8 cellular contexts compared by ENCODE assay signal in genomic region chr16:50152807-50153647, GRCh38. TPM values are rescaled to one million over a fixed set of nuclear protein-coding genes. Genes with fewer than 3 reads are reported as not detected.
DNase-seq lines count a peak whose midpoint lies in the region; ATAC-seq and TF ChIP-seq lines count a peak whose summit lies in the region.

TENT4B (plus strand) TSS chr16:50153306; CDS start chr16:50153622, 316 bp downstream.

- peak within 1 kb of the TSS; percentile 92 to 98 (median 94) for H3K4me3 Mint-ChIP-seq in IgD-negative memory B cell

- H3K9me3 Mint-ChIP-seq in IgD-negative memory B cell = no peaks in the 10 kb centered on the region

- no peak for TF ChIP-seq CTCF in foreskin fibroblast (IDR thresholded peaks at IDR 0.05; ENCODE audit: low read depth, low read length)

- no peaks in the 10 kb centered on the region for H3K27me3 ChIP-seq in SJCRH30
- no peaks in the 10 kb centered on the region for H3K27me3 ChIP-seq in neuron (ENCODE audit: insufficient read depth, low read length)

- H3K27ac Mint-ChIP-seq in IgD-negative memory B cell = peak within 1 kb of the TSS; percentile 82 to 98 (median 90)

- peak within 1 kb of the TSS; percentile 98 for H3K4me3 ChIP-seq in SJCRH30
- H3K4me3 ChIP-seq in foreskin fibroblast (ENCODE audit: low read depth in 1 of 2, low read length in 2 of 2) = peak within 1 kb of the TSS; percentile 83 to 95
- H3K4me3 ChIP-seq in neuron (ENCODE audit: low read length) = peak within 1 kb of the TSS; percentile 95

- H3K27me3 Mint-ChIP-seq in IgD-negative memory B cell = no peaks in the 10 kb centered on the region

- peaks cover 21 to 27% (median 25%) of the 10 kb centered on the region in 3 donors for H3K4me1 Mint-ChIP-seq in IgD-negative memory B cell

- H3K9me3 ChIP-seq in SJCRH30 (replicated peaks) (no peaks in the 10 kb centered on the region), neuron (ENCODE audit: low read length) (no peaks in the 10 kb centered on the region)

- H3K36me3 ChIP-seq in SJCRH30 (no peaks in the 10 kb centered on the region), neuron (ENCODE audit: insufficient read depth, low read length) (no peaks in the 10 kb centered on the region)

- peak; percentile 73 for ATAC-seq in GM21619 (IDR thresholded peaks at IDR 0.05; ENCODE audit: unreplicated experiment)

- H3K4me1 ChIP-seq in SJCRH30 = peaks cover 16% of the 10 kb centered on the region
- peaks cover 25% of the 10 kb centered on the region for H3K4me1 ChIP-seq in neuron (ENCODE audit: insufficient read depth, low read length)

- DNase-seq in ELF-1 (ENCODE audit: low read depth, low spot score) = peak; percentile 88
- peak; percentile 80 to 84 for DNase-seq in SJCRH30
- peak; percentile 78 for DNase-seq in activated gamma-delta T cell treated with anti-CD3 and anti-CD28 coated beads, Interleukin-2, amount 50 U/mL, for 16 hours (ENCODE audit: low read depth)
- DNase-seq in foreskin fibroblast = peak; percentile 85 to 95
- DNase-seq in stromal cell of bone marrow (ENCODE audit: low read depth) = peak; percentile 59

- peak within 1 kb of the TSS; percentile 91 for H3K27ac ChIP-seq in SJCRH30

- H2AFZ ChIP-seq in neuron (ENCODE audit: low read depth, low read length) = peak within 1 kb of the TSS; percentile 92

- no peaks in the 10 kb centered on the region for H3K36me3 Mint-ChIP-seq in IgD-negative memory B cell

RNA-seq across cellular contexts. Expression of gene TENT4B, which starts in this region (rescaled TPM):
- polyA plus RNA-seq in IgD-negative memory B cell = 3.4 TPM
- 9.6 and 12.4 TPM in 2 replicates for total RNA-seq in SJCRH30 (2014; rRNA removed; shearing (Covaris generic))

Comparison
In these comparisons a context has a peak if more than half of its experiments do, and no peak if none do; other contexts are left out.
1. Peak in every context shown above with its lines: DNase-seq, ATAC-seq, H3K4me3 ChIP-seq and H3K27ac ChIP-seq.